In genomic region chr6:10414766-10415592, GRCh38 we compare ENCODE assay signal across 8 cellular contexts. TPM values are rescaled to one million over a fixed set of nuclear protein-coding genes. Genes with fewer than 3 reads are reported as not detected.
A peak's percentile ranks its signal among the peaks of the same experiment; 100 is the strongest.
DNase-seq lines count a peak whose midpoint lies in the region; ATAC-seq, FAIRE-seq and TF ChIP-seq lines count a peak whose summit lies in the region.

Gene TFAP2A (minus strand): TSS chr6:10415074. CDS start chr6:10414991, 83 bp downstream.

- POLR2A ChIA-PET in A549 (lab: Yijun Ruan, JAX) = interaction anchor here (0.6 to 3.8 kb wide), 8 partner anchors 10 to 1432 kb away, joined by 3 to 38 read pairs (median 4); no protein-coding TSS in a partner anchor

- H3K27me3 Mint-ChIP-seq in activated T-helper 1 cell treated with anti-CD3 and anti-CD28 coated beads, Interleukin-12 subunit alpha, Interleukin-12 subunit beta, Interleukin-2, Interleukin-4 antibody, amounts not matched to agents 30 ng/mL and 10 ng/mL and 1 ng/mL, durations not matched to agents 14 hours and 24 hours and 36 hours (ENCODE audit: insufficient read depth) = peaks cover 88% of the 10 kb centered on the region

- dilution Hi-C loops in keratinocyte (cut with MboI; ENCODE audit: extremely low pct_ligation_motif_present, low sequenced_read_pairs) = no loop called here

- H3K4me1 Mint-ChIP-seq in activated T-helper 1 cell treated with anti-CD3 and anti-CD28 coated beads, Interleukin-12 subunit alpha, Interleukin-12 subunit beta, Interleukin-2, Interleukin-4 antibody, amounts not matched to agents 30 ng/mL and 10 ng/mL and 1 ng/mL, durations not matched to agents 14 hours and 24 hours and 36 hours (ENCODE audit: low read depth) = peaks cover 34% of the 10 kb centered on the region

- 0 out of 3 replicates have a peak, but pooled peaks cover 3% of the 10 kb centered on the region for H3K4me1 ChIP-seq in A549
- H3K4me1 ChIP-seq in keratinocyte (ENCODE audit: control insufficient read depth, extremely low read depth, insufficient read depth, low read length) = peaks cover 13% of the 10 kb centered on the region

- DNase-seq in A549 (ENCODE audit: low read depth in 1 of 2, low spot score in 1 of 2) (peak; percentile 59 to 80), H54 (ENCODE audit: insufficient read length, low spot score) (peak; percentile 75), keratinocyte (ENCODE audit: low read depth, low spot score) (no peak), pons (ENCODE audit: low spot score) (no peak)
- no peak for DNase-seq in activated T-helper 1 cell treated with anti-CD3 and anti-CD28 coated beads, Interleukin-12 subunit alpha, Interleukin-12 subunit beta, Interleukin-2, Interleukin-4 antibody, amounts not matched to agents 30 ng/mL and 10 ng/mL and 1 ng/mL, durations not matched to agents 14 hours and 24 hours and 36 hours (ENCODE audit: low spot score)

- H3K4me3 ChIP-seq in A549 (peak within 1 kb of the TSS; percentile 52), keratinocyte (ENCODE audit: control insufficient read depth in 2 of 3, extremely low read depth in 1 of 3, insufficient read depth in 2 of 3, low read depth in 1 of 3, low read length in 3 of 3) (peak within 1 kb of the TSS; percentile 65 to 99 (median 95))

- intact Hi-C loops in activated T-helper 1 cell treated with anti-CD3 and anti-CD28 coated beads, Interleukin-12 subunit alpha, Interleukin-12 subunit beta, Interleukin-2, Interleukin-4 antibody, amounts not matched to agents 30 ng/mL and 10 ng/mL and 1 ng/mL, durations not matched to agents 14 hours and 24 hours and 36 hours (cut with micrococcal nuclease) = no loop called here

- peaks cover 12% of the 10 kb centered on the region for H3K36me3 Mint-ChIP-seq in activated T-helper 1 cell treated with anti-CD3 and anti-CD28 coated beads, Interleukin-12 subunit alpha, Interleukin-12 subunit beta, Interleukin-2, Interleukin-4 antibody, amounts not matched to agents 30 ng/mL and 10 ng/mL and 1 ng/mL, durations not matched to agents 14 hours and 24 hours and 36 hours (ENCODE audit: low read depth)

- peak; percentile 73 to 78 for TF ChIP-seq RAD21 in A549 (conservative IDR thresholded peaks at IDR 0.05 in 1 of 2, IDR thresholded peaks at IDR 0.05 in 1 of 2)

- WGBS in A549 (ENCODE audit: missing lambda C conversion rate) = 10% methylated on average over 54 of the region's 56 CpGs

- H3K27me3 ChIP-seq in keratinocyte (ENCODE audit: control insufficient read depth, extremely low read depth, insufficient read depth, low read length) = no peaks in the 10 kb centered on the region

- TF ChIP-seq CTCF in A549 (IDR thresholded peaks at IDR 0.05) = peak; percentile 51
- TF ChIP-seq CTCF in keratinocyte (optimal IDR thresholded peaks at IDR 0.05 in 1 of 3, IDR thresholded peaks at IDR 0.05 in 1 of 3, conservative IDR thresholded peaks at IDR 0.05 in 1 of 3; ENCODE audit: extremely low read depth in 1 of 3, insufficient read depth in 2 of 3, low read length in 3 of 3) = peak in 2 of 3 experiments; percentile 56 to 71

- no peaks in the 10 kb centered on the region for H3K9me1 ChIP-seq in keratinocyte (ENCODE audit: control insufficient read depth, extremely low read depth, insufficient read depth, low read length)

- peaks cover 21% of the 10 kb centered on the region for H3K9me3 Mint-ChIP-seq in activated T-helper 1 cell treated with anti-CD3 and anti-CD28 coated beads, Interleukin-12 subunit alpha, Interleukin-12 subunit beta, Interleukin-2, Interleukin-4 antibody, amounts not matched to agents 30 ng/mL and 10 ng/mL and 1 ng/mL, durations not matched to agents 14 hours and 24 hours and 36 hours

- peaks cover 3 to 31% of the 10 kb centered on the region in 2 experiments for H3K36me3 ChIP-seq in keratinocyte (ENCODE audit: control insufficient read depth in 2 of 2, extremely low read depth in 1 of 2, insufficient read depth in 2 of 2, low read length in 2 of 2)

- peaks cover 86% of the 10 kb centered on the region for H3K79me2 ChIP-seq in keratinocyte (ENCODE audit: control insufficient read depth, insufficient read depth, low read length)

- no peak for FAIRE-seq in A549 (lab: Jason Lieb, UNC)
- FAIRE-seq in H54 (lab: Jason Lieb, UNC) = no peak
- FAIRE-seq in keratinocyte (lab: Jason Lieb, UNC) = peak; percentile 96

- H3K9me3 ChIP-seq in A549 (no peaks in the 10 kb centered on the region), keratinocyte (ENCODE audit: control insufficient read depth, low read depth, low read length) (no peaks in the 10 kb centered on the region)

- peak within 1 kb of the TSS; percentile 86 for H3K27ac Mint-ChIP-seq in activated T-helper 1 cell treated with anti-CD3 and anti-CD28 coated beads, Interleukin-12 subunit alpha, Interleukin-12 subunit beta, Interleukin-2, Interleukin-4 antibody, amounts not matched to agents 30 ng/mL and 10 ng/mL and 1 ng/mL, durations not matched to agents 14 hours and 24 hours and 36 hours

- peak within 1 kb of the TSS; percentile 77 for H3K4me3 Mint-ChIP-seq in activated T-helper 1 cell treated with anti-CD3 and anti-CD28 coated beads, Interleukin-12 subunit alpha, Interleukin-12 subunit beta, Interleukin-2, Interleukin-4 antibody, amounts not matched to agents 30 ng/mL and 10 ng/mL and 1 ng/mL, durations not matched to agents 14 hours and 24 hours and 36 hours

- peaks cover 19% of the 10 kb centered on the region for H4K20me1 ChIP-seq in keratinocyte (ENCODE audit: control insufficient read depth, extremely low read depth, insufficient read depth, low read length)

- CTCF ChIA-PET in A549 (lab: Yijun Ruan, JAX) = interaction anchor here (0.7 to 4.4 kb wide), 33 partner anchors 10 to 1913 kb away, joined by 3 to 32 read pairs (median 4); no protein-coding TSS in a partner anchor

- peak within 1 kb of the TSS; percentile 96 to 98 for H3K27ac ChIP-seq in A549
- peak within 1 kb of the TSS; percentile 100 for H3K27ac ChIP-seq in keratinocyte (ENCODE audit: control insufficient read depth, insufficient read depth, low read length)

- ATAC-seq in A549 = peak; percentile 40 to 58
- ATAC-seq in GM19395 (IDR thresholded peaks at IDR 0.05; ENCODE audit: unreplicated experiment) = no peak
- no peak for ATAC-seq in GM18909 (IDR thresholded peaks at IDR 0.05; ENCODE audit: poor library complexity, unreplicated experiment)
- ATAC-seq in HG03196 (IDR thresholded peaks at IDR 0.05; ENCODE audit: unreplicated experiment) = no peak

- no peak within 1 kb of the TSS for H2AFZ ChIP-seq in keratinocyte (ENCODE audit: control insufficient read depth, low read length)

- H3K4me2 ChIP-seq in A549 (peak within 1 kb of the TSS; percentile 64), keratinocyte (ENCODE audit: control insufficient read depth, extremely low read depth, insufficient read depth, low read depth, low read length) (peak within 1 kb of the TSS; percentile 100)

- H3K9ac ChIP-seq in keratinocyte (ENCODE audit: control insufficient read depth, extremely low read depth, insufficient read depth, low read length) = peak within 1 kb of the TSS; percentile 100

- peak; percentile 39 for TF ChIP-seq POLR2A in A549 (IDR thresholded peaks at IDR 0.05; ENCODE audit: low read length)
- no peak for TF ChIP-seq POLR2A in H54 (IDR thresholded peaks at IDR 0.05; ENCODE audit: low read depth, low read length)

- TF ChIP-seq EP300 in A549 (IDR thresholded peaks at IDR 0.05) = no peak

TF ChIP-seq in A549, 52 proteins besides CTCF, POLR2A, EP300 and RAD21:
- TF ChIP-seq NR3C1 (IDR thresholded peaks at IDR 0.05) (no peak), ZFP36 (IDR thresholded peaks at IDR 0.05; ENCODE audit: borderline replicate concordance, partially characterized antibody) (peak; percentile 18), SMC3 (IDR thresholded peaks at IDR 0.05) (peak; percentile 59)

RNA-seq across cellular contexts. Expression of gene TFAP2A, which starts in this region (rescaled TPM):
- polyA plus RNA-seq in A549 (2011; rRNA removed) = 10.8 and 13.1 TPM in 2 replicates
- 17.4 and 22.2 TPM in 2 replicates for polyA plus RNA-seq in A549 (2012; cell fraction: cytosol; rRNA removed)
- polyA plus RNA-seq in A549 (2012; cell fraction: nucleus; rRNA removed) = 21.1 and 32.8 TPM in 2 replicates
- polyA plus RNA-seq in A549 (2017; fragmentation: RNase III; extraction: RNeasy Plus Mini Kit Qiagen cat#74134 plus additional on column Dnase treatment) = 26.0 to 31.4 TPM (median 26.9 TPM) in 3 replicates
- polyA minus RNA-seq in A549 (2011; rRNA and poly(A)+ RNA removed) = 8.5 and 10.3 TPM in 2 replicates
- not detected in 2 replicates for total RNA-seq in activated T-helper 1 cell treated with anti-CD3 and anti-CD28 coated beads, Interleukin-12 subunit alpha, Interleukin-12 subunit beta, Interleukin-2, Interleukin-4 antibody, amounts not matched to agents 30 ng/mL and 10 ng/mL and 1 ng/mL, durations not matched to agents 14 hours and 24 hours and 36 hours
- 25.5 to 30.2 TPM (median 27.7 TPM) in 3 replicates for polyA plus RNA-seq in keratinocyte
- 88.1 TPM for polyA plus RNA-seq in keratinocyte (2011; ENCODE audit: low read depth)
- polyA plus RNA-seq in keratinocyte (2011; cell fraction: cytosol; rRNA removed) = 28.5 and 39.0 TPM in 2 replicates
- polyA plus RNA-seq in keratinocyte (2011; cell fraction: nucleus; rRNA removed) = 104 and 128 TPM in 2 replicates
- 64.1 and 117 TPM in 2 replicates for polyA plus RNA-seq in keratinocyte (2012; ENCODE audit: low replicate concordance)
- polyA minus RNA-seq in keratinocyte = 26.9 to 42.3 TPM (median 32.3 TPM) in 3 replicates
- polyA minus RNA-seq in keratinocyte (2011; cell fraction: cytosol; rRNA and poly(A)+ RNA removed) = 55.2 TPM
- 65.1 and 87.0 TPM in 2 replicates for polyA minus RNA-seq in keratinocyte (2011; cell fraction: nucleus; rRNA and poly(A)+ RNA removed)

Comparison
In these comparisons a context has a peak if more than half of its experiments do, and no peak if none do; other contexts are left out.
1. ATAC-seq: peak in A549 (2 of 2); none in GM19395 (single experiment), GM18909 (single experiment) and HG03196 (single experiment).
2. DNase-seq: peak in A549 (2 of 2) and H54 (single experiment); none in activated T-helper 1 cell treated with anti-CD3 and anti-CD28 coated beads, Interleukin-12 subunit alpha, Interleukin-12 subunit beta, Interleukin-2, Interleukin-4 antibody, amounts not matched to agents 30 ng/mL and 10 ng/mL and 1 ng/mL, durations not matched to agents 14 hours and 24 hours and 36 hours (single experiment), keratinocyte (single experiment) and pons (single experiment).